8 cellular contexts compared by ENCODE assay signal in genomic region chr9:19409406-19410194, GRCh38. TPM values are rescaled to one million over a fixed set of nuclear protein-coding genes. Genes with fewer than 3 reads are reported as not detected.
DNase-seq lines count a peak whose midpoint lies in the region; ATAC-seq and TF ChIP-seq lines count a peak whose summit lies in the region.

No MANE protein-coding gene starts in this region.

- peak overlapping the region; percentile 72 to 80 for H3K27ac ChIP-seq in left lung
- H3K27ac ChIP-seq in substantia nigra (ENCODE audit: low read depth, low read length, poor library complexity, severe bottlenecking), result peak overlapping the region; percentile 64

- peak; percentile 20 for ATAC-seq in HG03095 (IDR thresholded peaks at IDR 0.05; ENCODE audit: unreplicated experiment)
- peak; percentile 46 for ATAC-seq in left lung

- peaks cover 0 to 14% of the 10 kb centered on the region in 2 donors for H3K4me1 ChIP-seq in left lung

- H3K36me3 ChIP-seq in left lung, result no peaks in the 10 kb centered on the region

- intact Hi-C loops in left lung (cut with DNase I), result no loop called here

- no peak for TF ChIP-seq CTCF in left lung (IDR thresholded peaks at IDR 0.05)

- H3K4me3 ChIP-seq in left lung, result peak overlapping the region; percentile 82 to 87

- no peaks in the 10 kb centered on the region for H3K9me3 ChIP-seq in left lung

- H3K27me3 ChIP-seq in left lung, result no peaks in the 10 kb centered on the region

- peak; percentile 41 for DNase-seq in stimulated activated CD4-positive, alpha-beta T cell treated with anti-CD3 and anti-CD28 coated beads, Interleukin-15, amount 100 ng/mL, for 24 hours
- DNase-seq in stimulated activated CD4-positive, alpha-beta T cell treated with anti-CD3 and anti-CD28 coated beads, Interleukin-1b, Interleukin-23, amount 100 ng/mL, for 48 hours, result no peak
- DNase-seq in RKO (ENCODE audit: low spot score), result peak; percentile 28
- peak; percentile 23 for DNase-seq in cerebellar cortex (ENCODE audit: low spot score)
- DNase-seq in left lung, result peak in 1 of 2 donors; percentile 36
- peak in 6 of 49 donors; percentile 26 to 70 (median 30) for DNase-seq in substantia nigra (lab: John Stamatoyannopoulos, UW)
- DNase-seq in NCI-H82 (lab: John Stamatoyannopoulos, UW), result no peak

RNA-seq across cellular contexts. Expression of gene ACER2, which starts 0.8 kb away (rescaled TPM):
- total RNA-seq in left lung, result 1 to 10 TPM; 3.5 to 8.1 TPM

RNA-seq across cellular contexts. Expression of gene RPS6, which starts 29.6 kb away (rescaled TPM):
- 1,000 to 10,000 TPM; 1,719 to 1,881 TPM for total RNA-seq in left lung

Comparison
In these comparisons a context has a peak if more than half of its experiments do, and no peak if none do; other contexts are left out.
1. DNase-seq: peak in stimulated activated CD4-positive, alpha-beta T cell treated with anti-CD3 and anti-CD28 coated beads, Interleukin-15, amount 100 ng/mL, for 24 hours (single experiment), RKO (single experiment) and cerebellar cortex (single experiment); none in stimulated activated CD4-positive, alpha-beta T cell treated with anti-CD3 and anti-CD28 coated beads, Interleukin-1b, Interleukin-23, amount 100 ng/mL, for 48 hours (single experiment) and NCI-H82 (single experiment).